8 cellular contexts compared by ENCODE assay signal in the genomic region with DNA sequence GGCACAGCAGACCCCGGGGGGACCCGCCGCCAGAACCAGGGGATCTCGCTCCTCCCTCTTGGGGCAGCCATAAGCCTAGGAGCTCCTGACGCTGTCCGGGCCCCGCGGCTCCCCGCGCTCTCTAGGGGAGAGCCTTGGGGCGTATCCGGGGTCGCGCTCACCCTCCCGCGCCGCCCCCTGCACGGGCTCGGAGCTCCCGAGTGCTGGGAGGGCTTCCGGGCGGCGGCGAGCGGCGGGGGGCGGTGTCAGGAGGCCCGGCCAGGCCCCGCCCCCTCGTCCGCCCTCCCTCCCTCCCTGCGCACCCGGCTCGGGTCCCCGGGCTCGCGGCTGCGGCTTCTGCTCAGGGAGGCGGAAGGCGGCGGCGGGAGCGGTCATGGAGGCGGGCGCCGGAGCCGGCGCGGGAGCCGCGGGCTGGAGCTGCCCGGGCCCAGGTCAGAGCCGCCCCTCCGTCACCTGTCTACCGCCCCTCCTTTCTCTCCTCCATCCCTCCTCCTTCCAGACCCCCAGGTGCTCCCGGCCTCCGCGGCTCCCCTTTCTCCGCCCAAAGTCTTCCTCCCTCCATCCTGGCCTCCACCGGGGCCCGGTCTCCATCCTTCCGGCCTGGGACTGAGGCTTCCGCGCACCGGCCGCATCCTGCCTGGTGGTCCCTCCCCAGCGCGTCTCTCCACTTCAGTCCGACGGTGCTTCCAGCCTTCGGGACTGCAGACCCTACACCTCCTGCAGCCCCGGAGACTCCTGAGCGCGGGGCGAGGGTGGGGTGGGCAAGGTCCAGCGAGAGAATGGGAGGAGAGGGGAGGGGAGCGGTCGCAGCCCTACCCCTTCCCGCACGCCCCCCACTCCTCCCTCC. TPM values are rescaled to one million over a fixed set of nuclear protein-coding genes. Genes with fewer than 3 reads are reported as not detected.
DNase-seq lines count a peak whose midpoint lies in the region; ATAC-seq and TF ChIP-seq lines count a peak whose summit lies in the region.

No MANE protein-coding gene starts in this region.

- no peak for TF ChIP-seq EP300 in gastroesophageal sphincter (IDR thresholded peaks at IDR 0.05)

- H3K4me3 ChIP-seq in HUES6 (ENCODE audit: low read depth, low read length) (peak overlapping the region; percentile 98), gastroesophageal sphincter (peak overlapping the region; percentile 70 to 79), testis (peak overlapping the region; percentile 66 to 73)

- TF ChIP-seq POLR2A in Raji (IDR thresholded peaks at IDR 0.05; ENCODE audit: insufficient read depth, low read depth, low read length) (peak; percentile 67), gastroesophageal sphincter (IDR thresholded peaks at IDR 0.05) (peak; percentile 25 to 65), testis (IDR thresholded peaks at IDR 0.05) (no peak)

- TF ChIP-seq CTCF in gastroesophageal sphincter (IDR thresholded peaks at IDR 0.05): no peak
- no peak for TF ChIP-seq CTCF in omental fat pad (IDR thresholded peaks at IDR 0.05)
- no peak for TF ChIP-seq CTCF in testis (IDR thresholded peaks at IDR 0.05)

- WGBS in gastroesophageal sphincter (ENCODE audit: low coverage in 1 of 2), 2 donors: 0% methylated on average over 13 of the region's 80 CpGs; no CpG with 5 or more reads in 1 of the 2 donors
- WGBS in testis, 2 donors: 1% methylated on average over 38 to 73 of the region's 80 CpGs

- H3K27ac ChIP-seq in HUES6 (ENCODE audit: low read depth, low read length) (no peak overlapping the region), gastroesophageal sphincter (peak overlapping the region; percentile 37 to 90 (median 80)), testis (no peak overlapping the region)

- H3K36me3 ChIP-seq in HUES6 (ENCODE audit: control insufficient read depth, insufficient read depth, low read length) (peaks cover 17% of the 10 kb centered on the region), gastroesophageal sphincter (peaks cover 0 to 8% of the 10 kb centered on the region in 2 donors), testis (ENCODE audit: low read depth, missing control alignments) (no peaks in the 10 kb centered on the region)

- ATAC-seq in GM21360 (IDR thresholded peaks at IDR 0.05; ENCODE audit: unreplicated experiment) (peak; percentile 75), gastroesophageal sphincter (peak; percentile 92), omental fat pad (ENCODE audit: low FRiP score) (peak; percentile 87)

- H3K27me3 ChIP-seq in HUES6 (ENCODE audit: control insufficient read depth, insufficient read depth, low read length) (0 out of 2 replicates have a peak, but pooled peaks cover 10% of the 10 kb centered on the region), gastroesophageal sphincter (no peaks in the 10 kb centered on the region), testis (no peaks in the 10 kb centered on the region)

- peak; percentile 54 for DNase-seq in COLO829 (ENCODE audit: low spot score)
- DNase-seq in activated gamma-delta T cell treated with Interleukin-2 at 50 U/mL for 16 hours: peak; percentile 75
- DNase-seq in omental fat pad (ENCODE audit: low spot score): no peak
- DNase-seq in testis: peak; percentile 70

- intact Hi-C loops in testis (cut with DNase I; ENCODE audit: low total_unique reads): no loop called here

- peak overlapping the region; percentile 58 for H3K9ac ChIP-seq in HUES6 (ENCODE audit: low read length)

- H3K9me3 ChIP-seq in HUES6 (ENCODE audit: control insufficient read depth, insufficient read depth, low read depth, low read length): no peaks in the 10 kb centered on the region
- no peaks in the 10 kb centered on the region for H3K9me3 ChIP-seq in gastroesophageal sphincter
- no peaks in the 10 kb centered on the region for H3K9me3 ChIP-seq in testis

- H3K4me1 ChIP-seq in HUES6 (ENCODE audit: control insufficient read depth, insufficient read depth, low read length) (peaks cover 10% of the 10 kb centered on the region; the same call in 1 of the 2 replicates), gastroesophageal sphincter (peaks cover 0 to 37% (median 17%) of the 10 kb centered on the region in 3 donors), testis (peaks cover 7% of the 10 kb centered on the region)

RNA-seq across cellular contexts. Expression of gene CCDC136, which starts 0.4 kb away (rescaled TPM):
- total RNA-seq in gastroesophageal sphincter (10 to 100 TPM; 14.5 to 46.9 (median 21.5) TPM), omental fat pad (10 to 100 TPM in 1 of 4 donors, 1 to 10 TPM in 3; 1.7 to 27.9 (median 2.7) TPM), testis (100 to 1,000 TPM; 265 to 553 TPM)
- polyA plus RNA-seq in testis (ENCODE audit: insufficient read depth, low read depth, low replicate concordance): 564 TPM

RNA-seq across cellular contexts. Expression of gene OPN1SW, which starts 15.8 kb away (rescaled TPM):
- total RNA-seq in gastroesophageal sphincter (not detected), omental fat pad (not detected), testis (not detected)
- polyA plus RNA-seq in testis (ENCODE audit: insufficient read depth, low read depth, low replicate concordance): not detected

RNA-seq across cellular contexts. Expression of gene FLNC, which starts 38.9 kb away (rescaled TPM):
- total RNA-seq in gastroesophageal sphincter (1,000 to 10,000 TPM in 1 of 4 donors, 100 to 1,000 TPM in 3; 308 to 1,162 (median 401) TPM), omental fat pad (100 to 1,000 TPM in 1 of 4 donors, 10 to 100 TPM in 2, 1 to 10 TPM in 1; 7.7 to 140 (median 25.5) TPM), testis (10 to 100 TPM in 1 of 2 donors, 1 to 10 TPM in 1; 8.8 to 14.4 TPM)
- polyA plus RNA-seq in testis (ENCODE audit: insufficient read depth, low read depth, low replicate concordance): 21.4 TPM

RNA-seq across cellular contexts. Expression of gene CALU, which starts 52.2 kb away (rescaled TPM):
- 100 to 1,000 TPM; 146 to 274 (median 235) TPM for total RNA-seq in gastroesophageal sphincter
- 100 to 1,000 TPM; 107 to 132 (median 128) TPM for total RNA-seq in omental fat pad
- 10 to 100 TPM; 63.2 to 63.4 TPM for total RNA-seq in testis
- 81.4 TPM for polyA plus RNA-seq in testis (ENCODE audit: insufficient read depth, low read depth, low replicate concordance)

Comparison
In these comparisons a context has a peak if more than half of its experiments do, and no peak if none do; other contexts are left out.
1. H3K27ac ChIP-seq: peak in gastroesophageal sphincter (4 of 4); none in HUES6 (single experiment) and testis (0 of 2).
2. RNA of gene CCDC136, which starts 0.4 kb away (total RNA-seq): 265 to 553 TPM in testis; 14.5 to 46.9 TPM in gastroesophageal sphincter and 1.7 to 27.9 TPM in omental fat pad; every median in the first group is over 4 times any median in the second.
3. Peak in every context shown above with its lines, with median percentiles within 50 percentile points of each other: ATAC-seq and H3K4me3 ChIP-seq.